Comparison of ENCODE assay signal across 19 cellular contexts in the genomic region with DNA sequence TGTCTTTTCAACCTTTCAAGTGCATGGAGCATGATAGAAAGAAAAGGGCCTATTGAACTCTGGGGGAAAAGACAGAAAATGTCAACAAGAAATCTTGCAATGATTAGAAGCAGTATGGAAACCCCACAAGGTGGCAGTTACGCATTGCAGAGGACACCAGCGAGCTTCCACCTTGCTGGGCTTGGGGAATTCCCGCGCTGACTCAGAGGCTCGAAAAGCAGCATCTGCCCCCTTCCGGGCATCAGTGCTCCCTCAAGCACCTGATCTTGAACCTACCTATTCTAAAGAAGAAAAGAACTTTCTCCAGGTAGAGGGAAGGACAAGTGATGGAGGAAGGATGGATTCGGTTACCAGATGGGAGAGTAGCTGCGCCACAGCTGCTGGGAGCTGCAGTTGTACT. TPM values are rescaled to one million over a fixed set of nuclear protein-coding genes. Genes with fewer than 3 reads are reported as not detected.
"Had no signal": no experiment of that assay in that cellular context is flagged by ENCODE, and none has a peak within 500 bp of the region (broad histone marks: within the 10 kb centered on the region; RNA-seq: fewer than 3 reads in every experiment).

No MANE protein-coding gene starts in this region.

RNA-seq across cellular contexts. Expression of a gene that starts 35.3 kb away (rescaled TPM):
- total RNA-seq: activated CD4-positive, alpha-beta T cell treated with anti-CD3 and anti-CD28 coated beads for 36 hours; activated CD4-positive, alpha-beta T cell treated with anti-CD3 and anti-CD28 coated beads, Interleukin-2, amount 10 ng/mL, durations not matched to agents 7 days and 5 days; activated CD8-positive, alpha-beta memory T cell treated with anti-CD3 and anti-CD28 coated beads, Interleukin-2, amount 10 ng/mL, durations not matched to agents 7 days and 5 days; activated CD8-positive, alpha-beta T cell treated with anti-CD3 and anti-CD28 coated beads, Interleukin-2, amount 10 ng/mL, durations not matched to agents 7 days and 5 days; activated naive CD4-positive, alpha-beta T cell treated with anti-CD3 and anti-CD28 coated beads, Interleukin-2, amount 50 U/mL, for 72 hours; activated naive CD8-positive, alpha-beta T cell treated with anti-CD3 and anti-CD28 coated beads for 36 hours; activated T-helper 2 cell treated with anti-CD3 and anti-CD28 coated beads, Interferon-gamma antibody, Interleukin-2, Interleukin-4, amounts not matched to agents 10 μg/mL and 5 μg/mL and 100 μg/mL, durations not matched to agents 14 hours and 24 hours and 36 hours; adrenal gland; aorta; astrocyte; body of pancreas; breast epithelium; cardiac septum; cerebellum; T-cell; T-helper 1 cell treated with Interleukin-12 subunit alpha and Interleukin-12 subunit beta and Interleukin-4 antibody, amounts not matched to agents 30 ng/mL and 1 ng/mL, for 36 hours; T-helper 17 cell; T-helper 2 cell treated with Interferon-gamma antibody and Interleukin-4, amounts not matched to agents 100 ng/mL and 5 ng/mL, for 36 hours; WTC11 had no signal
- polyA plus RNA-seq: adrenal gland, aorta had no signal
